ENCODE assay signal across 1 cellular context in the genomic region with DNA sequence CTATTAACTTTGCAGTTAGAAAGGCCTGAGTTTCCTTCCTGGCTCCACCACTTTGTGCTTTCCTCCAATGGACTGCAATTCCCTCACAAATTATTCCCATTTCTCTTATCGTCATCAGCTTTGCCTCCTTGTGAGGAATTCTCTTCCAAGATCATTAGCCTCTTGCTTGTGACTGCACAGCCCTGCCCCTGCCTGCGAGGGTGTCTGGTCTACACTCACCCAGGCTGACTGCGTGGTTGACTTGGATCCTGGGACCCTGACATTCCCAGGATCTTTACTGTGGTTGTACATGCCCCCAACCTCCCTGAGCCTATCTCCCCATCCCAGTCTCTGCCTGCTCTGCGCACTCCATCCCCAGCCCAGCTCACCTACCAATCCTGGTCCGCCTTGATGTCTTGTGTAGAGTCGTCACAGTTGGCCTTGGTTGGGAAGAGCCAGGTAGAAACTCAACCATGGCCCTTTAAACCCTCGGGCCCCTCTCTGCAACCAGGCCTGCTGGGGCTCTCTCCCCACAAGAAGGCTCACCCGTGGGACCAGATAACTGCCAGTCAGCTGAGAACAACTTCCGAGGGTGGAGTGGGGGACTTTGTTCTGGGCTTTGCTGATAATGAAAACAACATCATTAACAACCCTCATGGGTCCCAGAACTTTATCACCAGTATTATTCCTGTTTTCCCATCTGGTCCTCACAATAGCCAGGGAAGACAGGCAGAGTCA.
TF ChIP-seq lines count a peak whose summit lies in the region.

Gene OR2AT4 (minus strand): TSS at position 421 of the 717 bp plus-strand sequence.

TF ChIP-seq in K562, 482 proteins besides CTCF, POLR2A, EP300 and RAD21 (continued from another document and continues in another):
- peak; percentile 1; the same call in 1 of the 2 replicates for TF ChIP-seq MYBL2 (IDR thresholded peaks at IDR 0.05; ENCODE audit: low read depth)
- no peak for TF ChIP-seq MYBL2 (CRISPR knock-in tag; IDR thresholded peaks at IDR 0.05; ENCODE audit: borderline replicate concordance)
- no peak for TF ChIP-seq DDX20 (tag; IDR thresholded peaks at IDR 0.05; ENCODE audit: low read depth)
- peak; percentile 69 for TF ChIP-seq ZNF589 (CRISPR knock-in tag; IDR thresholded peaks at IDR 0.05; ENCODE audit: low read depth)
- peak; percentile 67 for TF ChIP-seq GATAD2B (IDR thresholded peaks at IDR 0.05; ENCODE audit: borderline replicate concordance)
- 0 out of 2 replicates have a peak, but pooled peaks have one; percentile 20 for TF ChIP-seq ZEB2 (IDR thresholded peaks at IDR 0.05)
- peak; percentile 61; the same call in 1 of the 2 replicates for TF ChIP-seq ZNF197 (CRISPR knock-in tag; IDR thresholded peaks at IDR 0.05; ENCODE audit: low read depth)
- TF ChIP-seq RBFOX2 (IDR thresholded peaks at IDR 0.05; ENCODE audit: low read depth, low read length), result peak; percentile 41
- TF ChIP-seq EP400 (IDR thresholded peaks at IDR 0.05), result 0 out of 2 replicates have a peak, but pooled peaks have one; percentile 32
- TF ChIP-seq, protein P1, sequence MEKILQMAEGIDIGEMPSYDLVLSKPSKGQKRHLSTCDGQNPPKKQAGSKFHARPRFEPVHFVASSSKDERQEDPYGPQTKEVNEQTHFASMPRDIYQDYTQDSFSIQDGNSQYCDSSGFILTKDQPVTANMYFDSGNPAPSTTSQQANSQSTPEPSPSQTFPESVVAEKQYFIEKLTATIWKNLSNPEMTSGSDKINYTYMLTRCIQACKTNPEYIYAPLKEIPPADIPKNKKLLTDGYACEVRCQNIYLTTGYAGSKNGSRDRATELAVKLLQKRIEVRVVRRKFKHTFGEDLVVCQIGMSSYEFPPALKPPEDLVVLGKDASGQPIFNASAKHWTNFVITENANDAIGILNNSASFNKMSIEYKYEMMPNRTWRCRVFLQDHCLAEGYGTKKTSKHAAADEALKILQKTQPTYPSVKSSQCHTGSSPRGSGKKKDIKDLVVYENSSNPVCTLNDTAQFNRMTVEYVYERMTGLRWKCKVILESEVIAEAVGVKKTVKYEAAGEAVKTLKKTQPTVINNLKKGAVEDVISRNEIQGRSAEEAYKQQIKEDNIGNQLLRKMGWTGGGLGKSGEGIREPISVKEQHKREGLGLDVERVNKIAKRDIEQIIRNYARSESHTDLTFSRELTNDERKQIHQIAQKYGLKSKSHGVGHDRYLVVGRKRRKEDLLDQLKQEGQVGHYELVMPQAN (IDR thresholded peaks at IDR 0.05; ENCODE audit: borderline replicate concordance), result no peak
- 0 out of 2 replicates have a peak, but pooled peaks have one; percentile 36 for TF ChIP-seq GABPA (tag; conservative IDR thresholded peaks at IDR 0.05; ENCODE audit: low read depth)
- TF ChIP-seq CREM (IDR thresholded peaks at IDR 0.05; ENCODE audit: low read depth), result peak; percentile 65
- TF ChIP-seq NFIC (IDR thresholded peaks at IDR 0.05), result peak; percentile 70
- no peak for TF ChIP-seq RHOXF2B (CRISPR knock-in tag; conservative IDR thresholded peaks at IDR 0.05)
- TF ChIP-seq, protein P2, sequence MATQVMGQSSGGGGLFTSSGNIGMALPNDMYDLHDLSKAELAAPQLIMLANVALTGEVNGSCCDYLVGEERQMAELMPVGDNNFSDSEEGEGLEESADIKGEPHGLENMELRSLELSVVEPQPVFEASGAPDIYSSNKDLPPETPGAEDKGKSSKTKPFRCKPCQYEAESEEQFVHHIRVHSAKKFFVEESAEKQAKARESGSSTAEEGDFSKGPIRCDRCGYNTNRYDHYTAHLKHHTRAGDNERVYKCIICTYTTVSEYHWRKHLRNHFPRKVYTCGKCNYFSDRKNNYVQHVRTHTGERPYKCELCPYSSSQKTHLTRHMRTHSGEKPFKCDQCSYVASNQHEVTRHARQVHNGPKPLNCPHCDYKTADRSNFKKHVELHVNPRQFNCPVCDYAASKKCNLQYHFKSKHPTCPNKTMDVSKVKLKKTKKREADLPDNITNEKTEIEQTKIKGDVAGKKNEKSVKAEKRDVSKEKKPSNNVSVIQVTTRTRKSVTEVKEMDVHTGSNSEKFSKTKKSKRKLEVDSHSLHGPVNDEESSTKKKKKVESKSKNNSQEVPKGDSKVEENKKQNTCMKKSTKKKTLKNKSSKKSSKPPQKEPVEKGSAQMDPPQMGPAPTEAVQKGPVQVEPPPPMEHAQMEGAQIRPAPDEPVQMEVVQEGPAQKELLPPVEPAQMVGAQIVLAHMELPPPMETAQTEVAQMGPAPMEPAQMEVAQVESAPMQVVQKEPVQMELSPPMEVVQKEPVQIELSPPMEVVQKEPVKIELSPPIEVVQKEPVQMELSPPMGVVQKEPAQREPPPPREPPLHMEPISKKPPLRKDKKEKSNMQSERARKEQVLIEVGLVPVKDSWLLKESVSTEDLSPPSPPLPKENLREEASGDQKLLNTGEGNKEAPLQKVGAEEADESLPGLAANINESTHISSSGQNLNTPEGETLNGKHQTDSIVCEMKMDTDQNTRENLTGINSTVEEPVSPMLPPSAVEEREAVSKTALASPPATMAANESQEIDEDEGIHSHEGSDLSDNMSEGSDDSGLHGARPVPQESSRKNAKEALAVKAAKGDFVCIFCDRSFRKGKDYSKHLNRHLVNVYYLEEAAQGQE (CRISPR knock-in tag; IDR thresholded peaks at IDR 0.05; ENCODE audit: low read depth), result no peak
- no peak for TF ChIP-seq FUS (optimal IDR thresholded peaks at IDR 0.05; ENCODE audit: low read depth, low read length)
- peak; percentile 72 for TF ChIP-seq JUND (IDR thresholded peaks at IDR 0.05; ENCODE audit: borderline replicate concordance, low read depth, low read length)
- peak; percentile 12; the same call in 1 of the 3 replicates for TF ChIP-seq JUND (tag; IDR thresholded peaks at IDR 0.05; ENCODE audit: borderline replicate concordance, low read depth, low read length)
- TF ChIP-seq SOX6 (IDR thresholded peaks at IDR 0.05), result peak; percentile 77
- TF ChIP-seq, protein P3, sequence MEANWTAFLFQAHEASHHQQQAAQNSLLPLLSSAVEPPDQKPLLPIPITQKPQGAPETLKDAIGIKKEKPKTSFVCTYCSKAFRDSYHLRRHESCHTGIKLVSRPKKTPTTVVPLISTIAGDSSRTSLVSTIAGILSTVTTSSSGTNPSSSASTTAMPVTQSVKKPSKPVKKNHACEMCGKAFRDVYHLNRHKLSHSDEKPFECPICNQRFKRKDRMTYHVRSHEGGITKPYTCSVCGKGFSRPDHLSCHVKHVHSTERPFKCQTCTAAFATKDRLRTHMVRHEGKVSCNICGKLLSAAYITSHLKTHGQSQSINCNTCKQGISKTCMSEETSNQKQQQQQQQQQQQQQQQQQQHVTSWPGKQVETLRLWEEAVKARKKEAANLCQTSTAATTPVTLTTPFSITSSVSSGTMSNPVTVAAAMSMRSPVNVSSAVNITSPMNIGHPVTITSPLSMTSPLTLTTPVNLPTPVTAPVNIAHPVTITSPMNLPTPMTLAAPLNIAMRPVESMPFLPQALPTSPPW (CRISPR knock-in tag; IDR thresholded peaks at IDR 0.05), result peak; percentile 69
- TF ChIP-seq, protein P4, sequence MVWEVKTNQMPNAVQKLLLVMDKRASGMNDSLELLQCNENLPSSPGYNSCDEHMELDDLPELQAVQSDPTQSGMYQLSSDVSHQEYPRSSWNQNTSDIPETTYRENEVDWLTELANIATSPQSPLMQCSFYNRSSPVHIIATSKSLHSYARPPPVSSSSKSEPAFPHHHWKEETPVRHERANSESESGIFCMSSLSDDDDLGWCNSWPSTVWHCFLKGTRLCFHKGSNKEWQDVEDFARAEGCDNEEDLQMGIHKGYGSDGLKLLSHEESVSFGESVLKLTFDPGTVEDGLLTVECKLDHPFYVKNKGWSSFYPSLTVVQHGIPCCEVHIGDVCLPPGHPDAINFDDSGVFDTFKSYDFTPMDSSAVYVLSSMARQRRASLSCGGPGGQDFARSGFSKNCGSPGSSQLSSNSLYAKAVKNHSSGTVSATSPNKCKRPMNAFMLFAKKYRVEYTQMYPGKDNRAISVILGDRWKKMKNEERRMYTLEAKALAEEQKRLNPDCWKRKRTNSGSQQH (CRISPR knock-in tag; IDR thresholded peaks at IDR 0.05), result 0 out of 2 replicates have a peak, but pooled peaks have one; percentile 27
- peak; percentile 89 for TF ChIP-seq DPF2 (IDR thresholded peaks at IDR 0.05)
- no peak for TF ChIP-seq SAFB (IDR thresholded peaks at IDR 0.05; ENCODE audit: borderline replicate concordance, low read depth, low read length)
- TF ChIP-seq, protein P5, sequence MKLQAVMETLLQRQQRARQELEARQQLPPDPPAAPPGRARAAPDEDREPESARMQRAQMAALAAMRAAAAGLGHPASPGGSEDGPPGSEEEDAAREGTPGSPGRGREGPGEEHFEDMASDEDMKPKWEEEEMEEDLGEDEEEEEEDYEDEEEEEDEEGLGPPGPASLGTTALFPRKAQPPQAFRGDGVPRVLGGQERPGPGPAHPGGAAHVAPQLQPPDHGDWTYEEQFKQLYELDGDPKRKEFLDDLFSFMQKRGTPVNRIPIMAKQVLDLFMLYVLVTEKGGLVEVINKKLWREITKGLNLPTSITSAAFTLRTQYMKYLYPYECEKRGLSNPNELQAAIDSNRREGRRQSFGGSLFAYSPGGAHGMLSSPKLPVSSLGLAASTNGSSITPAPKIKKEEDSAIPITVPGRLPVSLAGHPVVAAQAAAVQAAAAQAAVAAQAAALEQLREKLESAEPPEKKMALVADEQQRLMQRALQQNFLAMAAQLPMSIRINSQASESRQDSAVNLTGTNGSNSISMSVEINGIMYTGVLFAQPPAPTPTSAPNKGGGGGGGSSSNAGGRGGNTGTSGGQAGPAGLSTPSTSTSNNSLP (IDR thresholded peaks at IDR 0.05; ENCODE audit: borderline replicate concordance, low read depth, low read length), result peak; percentile 72; the same call in 1 of the 2 replicates
- TF ChIP-seq ZNF224 (CRISPR knock-in tag; IDR thresholded peaks at IDR 0.05), result no peak
- TF ChIP-seq, protein P6, sequence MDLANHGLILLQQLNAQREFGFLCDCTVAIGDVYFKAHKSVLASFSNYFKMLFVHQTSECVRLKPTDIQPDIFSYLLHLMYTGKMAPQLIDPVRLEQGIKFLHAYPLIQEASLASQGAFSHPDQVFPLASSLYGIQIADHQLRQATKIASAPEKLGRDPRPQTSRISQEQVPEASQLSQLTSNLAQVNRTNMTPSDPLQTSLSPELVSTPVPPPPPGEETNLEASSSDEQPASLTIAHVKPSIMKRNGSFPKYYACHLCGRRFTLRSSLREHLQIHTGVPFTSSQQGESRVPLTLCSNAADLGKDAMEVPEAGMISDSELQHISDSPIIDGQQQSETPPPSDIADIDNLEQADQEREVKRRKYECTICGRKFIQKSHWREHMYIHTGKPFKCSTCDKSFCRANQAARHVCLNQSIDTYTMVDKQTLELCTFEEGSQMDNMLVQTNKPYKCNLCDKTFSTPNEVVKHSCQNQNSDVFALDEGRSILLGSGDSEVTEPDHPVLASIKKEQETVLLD (IDR thresholded peaks at IDR 0.05), result peak; percentile 35
- TF ChIP-seq SMAD4 (CRISPR knock-in tag; conservative IDR thresholded peaks at IDR 0.05), result peak; percentile 69
- 0 out of 2 replicates have a peak, but pooled peaks have one; percentile 34 for TF ChIP-seq ZNF76 (CRISPR knock-in tag; IDR thresholded peaks at IDR 0.05; ENCODE audit: borderline replicate concordance)
- TF ChIP-seq CBFA2T2 (conservative IDR thresholded peaks at IDR 0.05), result peak; percentile 91
- TF ChIP-seq, protein P7, sequence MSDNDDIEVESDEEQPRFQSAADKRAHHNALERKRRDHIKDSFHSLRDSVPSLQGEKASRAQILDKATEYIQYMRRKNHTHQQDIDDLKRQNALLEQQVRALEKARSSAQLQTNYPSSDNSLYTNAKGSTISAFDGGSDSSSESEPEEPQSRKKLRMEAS (CRISPR knock-in tag; IDR thresholded peaks at IDR 0.05), result peak; percentile 38; the same call in 1 of the 2 replicates
- TF ChIP-seq, protein P8, sequence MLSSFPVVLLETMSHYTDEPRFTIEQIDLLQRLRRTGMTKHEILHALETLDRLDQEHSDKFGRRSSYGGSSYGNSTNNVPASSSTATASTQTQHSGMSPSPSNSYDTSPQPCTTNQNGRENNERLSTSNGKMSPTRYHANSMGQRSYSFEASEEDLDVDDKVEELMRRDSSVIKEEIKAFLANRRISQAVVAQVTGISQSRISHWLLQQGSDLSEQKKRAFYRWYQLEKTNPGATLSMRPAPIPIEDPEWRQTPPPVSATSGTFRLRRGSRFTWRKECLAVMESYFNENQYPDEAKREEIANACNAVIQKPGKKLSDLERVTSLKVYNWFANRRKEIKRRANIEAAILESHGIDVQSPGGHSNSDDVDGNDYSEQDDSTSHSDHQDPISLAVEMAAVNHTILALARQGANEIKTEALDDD (IDR thresholded peaks at IDR 0.05), result peak; percentile 68; the same call in 1 of the 2 replicates
- TF ChIP-seq ATF3 (IDR thresholded peaks at IDR 0.05), result no peak
- 0 out of 2 replicates have a peak, but pooled peaks have one; percentile 25 for TF ChIP-seq ATF3 (CRISPR knock-in tag; conservative IDR thresholded peaks at IDR 0.05)
- TF ChIP-seq TEAD4 (IDR thresholded peaks at IDR 0.05; ENCODE audit: low read length), result peak; percentile 84
- TF ChIP-seq TEAD4 (CRISPR knock-in tag; IDR thresholded peaks at IDR 0.05; ENCODE audit: borderline replicate concordance), result no peak
- TF ChIP-seq, protein P9, sequence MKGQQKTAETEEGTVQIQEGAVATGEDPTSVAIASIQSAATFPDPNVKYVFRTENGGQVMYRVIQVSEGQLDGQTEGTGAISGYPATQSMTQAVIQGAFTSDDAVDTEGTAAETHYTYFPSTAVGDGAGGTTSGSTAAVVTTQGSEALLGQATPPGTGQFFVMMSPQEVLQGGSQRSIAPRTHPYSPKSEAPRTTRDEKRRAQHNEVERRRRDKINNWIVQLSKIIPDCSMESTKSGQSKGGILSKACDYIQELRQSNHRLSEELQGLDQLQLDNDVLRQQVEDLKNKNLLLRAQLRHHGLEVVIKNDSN (CRISPR knock-in tag; IDR thresholded peaks at IDR 0.05), result 0 out of 2 replicates have a peak, but pooled peaks have one; percentile 17
- TF ChIP-seq STAT5A (IDR thresholded peaks at IDR 0.05; ENCODE audit: borderline replicate concordance, low read length), result peak; percentile 69
- 0 out of 2 replicates have a peak, but pooled peaks have one; percentile 6 for TF ChIP-seq ZNF75A (CRISPR knock-in tag; IDR thresholded peaks at IDR 0.05)
